8 cellular contexts compared by ENCODE assay signal in genomic region chr6:37048851-37049734, GRCh38. TPM values are rescaled to one million over a fixed set of nuclear protein-coding genes. Genes with fewer than 3 reads are reported as not detected.
DNase-seq lines count a peak whose midpoint lies in the region; ATAC-seq and TF ChIP-seq lines count a peak whose summit lies in the region.

No MANE protein-coding gene starts in this region.

- H3K9me3 ChIP-seq in BLaER1 = no peaks in the 10 kb centered on the region
- H3K9me3 ChIP-seq in OCI-LY3 (ENCODE audit: insufficient read depth, low read length) = no peaks in the 10 kb centered on the region
- H3K9me3 ChIP-seq in right cardiac atrium (ENCODE audit: control insufficient read depth, low read length) = no peaks in the 10 kb centered on the region

- DNase-seq in activated effector memory CD4-positive, alpha-beta T cell treated with Interleukin-2 at 50 U/mL for 16 hours = peak; percentile 70
- DNase-seq in right cardiac atrium (peak; percentile 35 to 70 (median 57)), NCI-H2227 treated with DMSO at 0.1 percent for 48 hours (lab: John Stamatoyannopoulos, UW) (no peak), anterior cingulate cortex (lab: John Stamatoyannopoulos, UW) (no peak)
- peak; percentile 42 to 59 (median 57) for DNase-seq in stimulated activated CD4-positive, alpha-beta T cell treated with anti-CD3 and anti-CD28 coated beads, TNF-alpha, amount 100 ng/mL, for 1 hour (ENCODE audit: low read depth in 3 of 3, low spot score in 1 of 3)

- H4K20me1 ChIP-seq in BLaER1 (no peaks in the 10 kb centered on the region), OCI-LY3 (ENCODE audit: insufficient read depth, low read length) (no peaks in the 10 kb centered on the region)

- no peaks in the 10 kb centered on the region for H3K36me3 ChIP-seq in BLaER1
- H3K36me3 ChIP-seq in OCI-LY3 (replicated peaks; ENCODE audit: low read depth, low read length) = peaks cover 5% of the 10 kb centered on the region

- peak overlapping the region; percentile 52; the same call in 1 of the 2 replicates for H3K4me3 ChIP-seq in BLaER1
- H3K4me3 ChIP-seq in OCI-LY3 (ENCODE audit: low read length) = peak overlapping the region; percentile 80
- H3K4me3 ChIP-seq in right cardiac atrium (ENCODE audit: low read length) = no peak overlapping the region

- H3K27me3 ChIP-seq in BLaER1 = no peaks in the 10 kb centered on the region
- no peaks in the 10 kb centered on the region for H3K27me3 ChIP-seq in OCI-LY3 (ENCODE audit: low read depth, low read length)
- H3K27me3 ChIP-seq in right cardiac atrium (ENCODE audit: control insufficient read depth, insufficient read depth) = no peaks in the 10 kb centered on the region

- TF ChIP-seq CTCF in OCI-LY3 (IDR thresholded peaks at IDR 0.05; ENCODE audit: low read depth, low read length) = no peak

- 71% methylated on average over 17 of the region's 17 CpGs for WGBS in right cardiac atrium

- ATAC-seq in GM21619 (IDR thresholded peaks at IDR 0.05; ENCODE audit: unreplicated experiment) = peak; percentile 43
- ATAC-seq in right cardiac atrium = peak; percentile 35 to 53

- intact Hi-C loops in right cardiac atrium (cut with DNase I) = no loop called here

- H3K9ac ChIP-seq in BLaER1 = peak overlapping the region; percentile 74
- H3K9ac ChIP-seq in OCI-LY3 (ENCODE audit: low read length) = peak overlapping the region; percentile 99

- H3K27ac ChIP-seq in BLaER1 = peak overlapping the region; percentile 88
- H3K27ac ChIP-seq in OCI-LY3 (ENCODE audit: low read length) = peak overlapping the region; percentile 96
- H3K27ac ChIP-seq in right cardiac atrium (ENCODE audit: low read length) = peak overlapping the region; percentile 1

- H2AFZ ChIP-seq in OCI-LY3 (ENCODE audit: low read depth, low read length) = no peak overlapping the region

- H3K4me1 ChIP-seq in BLaER1 (peaks cover 61% of the 10 kb centered on the region), OCI-LY3 (ENCODE audit: low read length) (peaks cover 68% of the 10 kb centered on the region), right cardiac atrium (ENCODE audit: control insufficient read depth, insufficient read depth, low read length) (peaks cover 2% of the 10 kb centered on the region)

- H3K4me2 ChIP-seq in BLaER1 = peak overlapping the region; percentile 94
- H3K4me2 ChIP-seq in OCI-LY3 (ENCODE audit: low read length) = peak overlapping the region; percentile 96

- peaks cover 36% of the 10 kb centered on the region for H3K79me2 ChIP-seq in OCI-LY3 (ENCODE audit: low read length)

RNA-seq across cellular contexts. Expression of gene FGD2, which starts 43.6 kb away (rescaled TPM):
- 10 to 100 TPM in 2 of 4 donors, 1 to 10 TPM in 2; 6.4 to 14.0 (median 10.7) TPM for total RNA-seq in right cardiac atrium
- polyA plus RNA-seq in right cardiac atrium = 5.1 TPM

Comparison
In these comparisons a context has a peak if more than half of its experiments do, and no peak if none do; other contexts are left out.
1. H3K27ac ChIP-seq: peak in every context shown above with its lines; median percentile 96 in OCI-LY3; 88 in BLaER1; 1 in right cardiac atrium.
2. DNase-seq: peak in activated effector memory CD4-positive, alpha-beta T cell treated with Interleukin-2 at 50 U/mL for 16 hours (single experiment), right cardiac atrium (3 of 3) and stimulated activated CD4-positive, alpha-beta T cell treated with anti-CD3 and anti-CD28 coated beads, TNF-alpha, amount 100 ng/mL, for 1 hour (3 of 3); none in NCI-H2227 treated with DMSO at 0.1 percent for 48 hours (single experiment) and anterior cingulate cortex (0 of 58).